In the genomic region with DNA sequence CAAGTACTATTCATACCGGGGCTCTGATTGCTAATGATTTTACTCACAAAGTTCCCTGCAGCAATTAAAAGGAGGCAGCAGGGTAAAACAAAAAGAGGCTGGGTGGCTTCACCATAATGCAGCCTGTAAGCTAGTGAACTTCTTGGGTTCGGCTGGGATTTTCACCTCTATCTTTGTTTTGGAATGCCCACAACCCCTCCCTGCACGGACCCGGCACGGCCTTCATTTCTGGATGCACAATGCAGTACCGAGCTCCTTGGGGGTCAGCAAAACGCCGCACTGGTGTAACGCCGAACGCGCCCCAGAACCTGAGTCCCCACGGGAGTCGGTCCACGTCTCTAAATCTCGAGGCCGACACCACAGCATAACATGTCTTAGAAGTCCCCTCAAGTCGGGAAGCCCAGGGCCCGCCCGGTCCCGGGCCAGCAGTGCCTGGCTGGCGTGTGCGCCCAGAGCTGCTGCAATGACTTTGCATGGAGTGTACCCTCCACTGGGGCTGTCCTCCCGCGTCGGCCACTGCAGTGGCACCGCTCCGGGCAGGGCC, we compare ENCODE assay signal across 8 cellular contexts.
DNase-seq lines count a peak whose midpoint lies in the region; ATAC-seq lines count a peak whose summit lies in the region.

No MANE protein-coding gene starts in this region.

- H3K27me3 Mint-ChIP-seq in activated naive CD8-positive, alpha-beta T cell: no peaks in the 10 kb centered on the region
- no peaks in the 10 kb centered on the region for H3K27me3 Mint-ChIP-seq in stimulated activated memory B cell treated with anti-CD40 and anti-IgM and Interleukin-4, amounts not matched to agents 10 μg/mL and 1 μg/mL and 100 μg/mL, for 72 hours

- no peak overlapping the region for H3K27ac Mint-ChIP-seq in activated naive CD8-positive, alpha-beta T cell
- H3K27ac Mint-ChIP-seq in stimulated activated memory B cell treated with anti-CD40 and anti-IgM and Interleukin-4, amounts not matched to agents 10 μg/mL and 1 μg/mL and 100 μg/mL, for 72 hours: no peak overlapping the region

- H3K9me3 Mint-ChIP-seq in activated naive CD8-positive, alpha-beta T cell (ENCODE audit: low read depth): no peaks in the 10 kb centered on the region
- no peaks in the 10 kb centered on the region for H3K9me3 Mint-ChIP-seq in stimulated activated memory B cell treated with anti-CD40 and anti-IgM and Interleukin-4, amounts not matched to agents 10 μg/mL and 1 μg/mL and 100 μg/mL, for 72 hours

- DNase-seq in DMS53 (lab: John Stamatoyannopoulos, UW) (peak; percentile 70), DMS53 treated with DMSO at 0.1 percent for 48 hours (lab: John Stamatoyannopoulos, UW; ENCODE audit: unreplicated experiment) (no peak), HPDE6-E6E7 (ENCODE audit: extremely low spot score) (no peak)

- peaks cover 36% of the 10 kb centered on the region for H3K4me1 Mint-ChIP-seq in activated naive CD8-positive, alpha-beta T cell (ENCODE audit: low read depth)
- H3K4me1 Mint-ChIP-seq in stimulated activated memory B cell treated with anti-CD40 and anti-IgM and Interleukin-4, amounts not matched to agents 10 μg/mL and 1 μg/mL and 100 μg/mL, for 72 hours: peaks cover 54% of the 10 kb centered on the region

- H3K4me3 Mint-ChIP-seq in activated naive CD8-positive, alpha-beta T cell: peak overlapping the region; percentile 91
- peak overlapping the region; percentile 84 for H3K4me3 Mint-ChIP-seq in stimulated activated memory B cell treated with anti-CD40 and anti-IgM and Interleukin-4, amounts not matched to agents 10 μg/mL and 1 μg/mL and 100 μg/mL, for 72 hours

- H3K4me3 ChIP-seq in iPS-18c (ENCODE audit: insufficient read depth, low read depth, low read length): peak overlapping the region; percentile 95

- ATAC-seq in HG03460 (IDR thresholded peaks at IDR 0.05; ENCODE audit: unreplicated experiment): peak; percentile 12
- peak; percentile 45 for ATAC-seq in stimulated activated memory B cell treated with anti-CD40 and anti-IgM and Interleukin-4, amounts not matched to agents 10 μg/mL and 1 μg/mL and 100 μg/mL, for 72 hours
- no peak for ATAC-seq in HG02588 (IDR thresholded peaks at IDR 0.05; ENCODE audit: unreplicated experiment)

- peaks cover 4% of the 10 kb centered on the region for H3K36me3 Mint-ChIP-seq in activated naive CD8-positive, alpha-beta T cell
- H3K36me3 Mint-ChIP-seq in stimulated activated memory B cell treated with anti-CD40 and anti-IgM and Interleukin-4, amounts not matched to agents 10 μg/mL and 1 μg/mL and 100 μg/mL, for 72 hours: no peaks in the 10 kb centered on the region

- H3K9me3 ChIP-seq in iPS-18c (ENCODE audit: control insufficient read depth, insufficient read depth, low read length): no peaks in the 10 kb centered on the region
